ENCODE assay signal across 27 cellular contexts in genomic region chr2:220835563-220835962, GRCh38.
A peak's percentile ranks its signal among the peaks of the same experiment; 100 is the strongest.
DNase-seq lines count a peak whose midpoint lies in the region; ATAC-seq, FAIRE-seq and TF ChIP-seq lines count a peak whose summit lies in the region.
"Had no signal": no experiment of that assay in that cellular context is flagged by ENCODE, and none has a peak within 500 bp of the region (broad histone marks: within the 10 kb centered on the region; RNA-seq: fewer than 3 reads in every experiment).

No MANE protein-coding gene starts in this region.

- no peak for ATAC-seq in HG03565 (IDR thresholded peaks at IDR 0.05; ENCODE audit: unreplicated experiment)
- ATAC-seq: K562, SK-N-SH treated with all-trans-retinoic acid at 6 μM for 48 hours had no signal

- TF ChIP-seq CTCF in astrocyte of the spinal cord (IDR thresholded peaks at IDR 0.05; ENCODE audit: low read depth, low read length) (no peak), Peyer's patch (IDR thresholded peaks at IDR 0.05) (no peak)

- no peaks in the 10 kb centered on the region for H3K27me3 ChIP-seq in ACC112 (ENCODE audit: insufficient read depth, low read length)
- no peaks in the 10 kb centered on the region for H3K27me3 ChIP-seq in Peyer's patch
- H3K27me3 ChIP-seq: cardiac muscle cell, upper lobe of left lung had no signal

- no peak for TF ChIP-seq POLR2A in Peyer's patch (IDR thresholded peaks at IDR 0.05)

- no peaks in the 10 kb centered on the region for H3K79me2 ChIP-seq in ACC112 (ENCODE audit: control insufficient read depth, insufficient read depth, low read length, unreplicated experiment)

- DNase-seq in HT1080 (ENCODE audit: low read depth) (peak; percentile 75), astrocyte of the spinal cord (ENCODE audit: low read depth, low spot score) (peak; percentile 18), hepatic stellate cell (ENCODE audit: low spot score) (peak; percentile 4), NCI-H146 treated with DMSO at 0.1 percent for 48 hours (lab: John Stamatoyannopoulos, UW; ENCODE audit: unreplicated experiment) (no peak), Peyer's patch (no peak), GM19239 (ENCODE audit: insufficient read length, low spot score) (no peak)
- DNase-seq: activated CD4-positive, alpha-beta T cell treated with anti-CD3 and anti-CD28 coated beads for 4 hours; activated CD8-positive, alpha-beta memory T cell treated with anti-CD3 and anti-CD28 coated beads for 24 hours; activated T-cell treated with anti-CD3 and anti-CD28 coated beads, Interleukin-2, amount 50 U/mL, for 24 hours; cortex of kidney; head of caudate nucleus; HFFc6; mesendoderm; naive B cell; NCI-H1694; NCI-H2171 treated with DMSO at 0.1 percent for 48 hours; NCI-H526 treated with DMSO at 0.1 percent for 48 hours; small intestine; stimulated activated CD4-positive, alpha-beta T cell treated with anti-CD3 and anti-CD28 coated beads, Interleukin-2, amount 100 ng/mL, for 24 hours; T-helper 2 cell; upper lobe of left lung had no signal

- H3K27ac ChIP-seq in ACC112 (ENCODE audit: low read depth, low read length) (peak overlapping the region; percentile 23; the same call in 1 of the 2 replicates), Peyer's patch (no peak overlapping the region)
- H3K27ac ChIP-seq: C4-2B, cardiac muscle cell, upper lobe of left lung had no signal

- no peaks in the 10 kb centered on the region for H3K9me3 ChIP-seq in Peyer's patch
- H3K9me3 ChIP-seq: upper lobe of left lung had no signal

- no peak for FAIRE-seq in GM19239 (lab: Jason Lieb, UNC)
- FAIRE-seq: K562, small intestine had no signal

- H3K4me1 ChIP-seq in ACC112 (ENCODE audit: control insufficient read depth, insufficient read depth, low read length, unreplicated experiment) (peaks cover 7% of the 10 kb centered on the region), Peyer's patch (no peaks in the 10 kb centered on the region)
- H3K4me1 ChIP-seq: upper lobe of left lung had no signal

- in situ Hi-C loops in astrocyte of the spinal cord (cut with HindIII; ENCODE audit: low sequenced_read_pairs): no loop called here

- peak overlapping the region; percentile 62 for H2AFZ ChIP-seq in ACC112 (ENCODE audit: low read length, unreplicated experiment)

- no peaks in the 10 kb centered on the region for H3K36me3 ChIP-seq in ACC112 (ENCODE audit: insufficient read depth, low read length)
- H3K36me3 ChIP-seq in Peyer's patch: no peaks in the 10 kb centered on the region
- H3K36me3 ChIP-seq: cardiac muscle cell, upper lobe of left lung had no signal

- H3K4me3 ChIP-seq in ACC112 (ENCODE audit: low read depth, low read length) (no peak overlapping the region), astrocyte of the spinal cord (ENCODE audit: low read depth, low read length) (no peak overlapping the region), Peyer's patch (no peak overlapping the region)
- H3K4me3 ChIP-seq: cardiac muscle cell, K562, upper lobe of left lung had no signal

Comparison
In these comparisons a context has a peak if more than half of its experiments do, and no peak if none do; other contexts are left out.
1. DNase-seq: peak in HT1080 (single experiment), astrocyte of the spinal cord (single experiment) and hepatic stellate cell (single experiment); none in NCI-H146 treated with DMSO at 0.1 percent for 48 hours (single experiment), Peyer's patch (0 of 3) and GM19239 (single experiment).